In the genomic region with DNA sequence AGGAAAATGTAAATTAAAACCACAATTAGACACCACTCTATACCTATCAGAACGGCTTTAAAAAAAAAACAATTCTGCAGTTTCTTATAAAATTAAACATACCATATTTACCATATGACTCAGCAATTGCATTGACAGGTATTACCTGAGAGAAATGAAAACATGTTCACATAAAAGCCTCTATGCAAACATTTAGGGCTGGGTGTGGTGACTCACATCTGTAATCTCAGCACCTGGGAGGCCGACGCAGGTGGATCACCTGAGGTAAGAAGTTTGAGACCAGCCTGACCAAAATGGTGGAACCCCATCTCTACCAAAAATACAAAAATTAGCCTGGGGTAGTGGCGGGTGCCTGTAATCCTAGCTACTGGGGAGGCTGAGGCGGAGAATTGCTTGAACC, we compare ENCODE assay signal across 15 cellular contexts. TPM values are rescaled to one million over a fixed set of nuclear protein-coding genes. Genes with fewer than 3 reads are reported as not detected.
"Had no signal": no experiment of that assay in that cellular context is flagged by ENCODE, and none has a peak within 500 bp of the region (broad histone marks: within the 10 kb centered on the region; RNA-seq: fewer than 3 reads in every experiment).

No MANE protein-coding gene starts in this region.

- H3K9me3 Mint-ChIP-seq: activated CD4-positive, alpha-beta T cell treated with anti-CD3 and anti-CD28 coated beads, Interleukin-2, amount 10 ng/mL, durations not matched to agents 7 days and 5 days; activated naive CD8-positive, alpha-beta T cell treated with anti-CD3 and anti-CD28 coated beads, Interleukin-2, amount 50 U/mL, for 24 hours; naive thymus-derived CD8-positive, alpha-beta T cell had no signal

- H3K4me3 Mint-ChIP-seq: activated B cell treated with CpG ODN at 0.5 μM for 24 hours; activated CD4-positive, alpha-beta T cell treated with anti-CD3 and anti-CD28 coated beads, Interleukin-2, amount 10 ng/mL, durations not matched to agents 7 days and 5 days; activated naive CD8-positive, alpha-beta T cell treated with anti-CD3 and anti-CD28 coated beads, Interleukin-2, amount 50 U/mL, for 24 hours; naive thymus-derived CD8-positive, alpha-beta T cell had no signal

- FAIRE-seq: colon, endothelial cell of umbilical vein, small intestine had no signal

- H3K4me1 Mint-ChIP-seq: activated B cell treated with CpG ODN at 0.5 μM for 24 hours; activated CD4-positive, alpha-beta T cell treated with anti-CD3 and anti-CD28 coated beads, Interleukin-2, amount 10 ng/mL, durations not matched to agents 7 days and 5 days; activated naive CD8-positive, alpha-beta T cell treated with anti-CD3 and anti-CD28 coated beads, Interleukin-2, amount 50 U/mL, for 24 hours; naive thymus-derived CD8-positive, alpha-beta T cell had no signal

- H3K27ac Mint-ChIP-seq: activated B cell treated with CpG ODN at 0.5 μM for 24 hours; activated CD4-positive, alpha-beta T cell treated with anti-CD3 and anti-CD28 coated beads, Interleukin-2, amount 10 ng/mL, durations not matched to agents 7 days and 5 days; activated naive CD8-positive, alpha-beta T cell treated with anti-CD3 and anti-CD28 coated beads, Interleukin-2, amount 50 U/mL, for 24 hours; naive thymus-derived CD8-positive, alpha-beta T cell had no signal

- H3K27me3 ChIP-seq: ascending aorta, cardiac muscle cell had no signal

- H3K36me3 ChIP-seq: ascending aorta, cardiac muscle cell, neutrophil had no signal

- ATAC-seq: activated naive CD8-positive, alpha-beta T cell treated with anti-CD3 and anti-CD28 coated beads, Interleukin-2, amount 50 U/mL, for 24 hours; left cardiac atrium; naive thymus-derived CD8-positive, alpha-beta T cell had no signal

- DNase-seq: activated B cell treated with CpG ODN at 0.5 μM for 24 hours; activated CD4-positive, alpha-beta T cell treated with anti-CD3 and anti-CD28 coated beads, Interleukin-2, amount 10 ng/mL, durations not matched to agents 7 days and 5 days; activated CD8-positive, alpha-beta memory T cell treated with anti-CD3 and anti-CD28 coated beads for 24 hours; activated naive CD4-positive, alpha-beta T cell treated with Interleukin-2 at 50 U/mL for 16 hours; activated naive CD8-positive, alpha-beta T cell treated with anti-CD3 and anti-CD28 coated beads, Interleukin-2, amount 50 U/mL, for 24 hours; hippocampal formation; left cardiac atrium; naive thymus-derived CD8-positive, alpha-beta T cell; small intestine had no signal

- H3K4me3 ChIP-seq: ascending aorta, cardiac muscle cell, lung had no signal

RNA-seq across cellular contexts. Expression of a gene that starts 41.1 kb away (rescaled TPM):
- total RNA-seq: activated CD4-positive, alpha-beta T cell treated with anti-CD3 and anti-CD28 coated beads, Interleukin-2, amount 10 ng/mL, durations not matched to agents 7 days and 5 days had no signal
- polyA plus RNA-seq: naive thymus-derived CD8-positive, alpha-beta T cell had no signal
